ENCODE assay signal across 13 cellular contexts in the genomic region with DNA sequence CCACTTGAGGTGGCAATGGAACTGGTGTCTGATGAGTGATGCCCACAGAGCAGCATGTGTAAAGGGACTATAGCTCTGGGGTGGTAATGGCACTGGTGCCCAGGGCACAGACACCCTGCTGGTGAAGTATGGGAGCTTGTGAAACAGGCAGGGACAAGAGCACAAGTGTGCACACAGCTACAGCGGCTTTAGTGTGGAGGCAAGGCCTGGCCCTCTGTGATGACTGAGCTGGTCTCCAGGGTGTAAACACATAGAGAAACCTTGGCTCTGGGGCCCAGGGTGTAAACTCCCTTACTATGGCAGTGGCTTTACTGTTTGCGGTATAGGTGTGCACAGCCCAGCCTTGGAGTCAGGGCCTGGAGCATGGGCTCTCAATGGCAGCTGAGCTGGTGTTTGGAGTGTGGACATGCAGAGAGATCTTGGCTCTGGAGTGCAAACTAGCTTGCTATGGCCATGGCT. TPM values are rescaled to one million over a fixed set of nuclear protein-coding genes. Genes with fewer than 3 reads are reported as not detected.
DNase-seq lines count a peak whose midpoint lies in the region; ATAC-seq, FAIRE-seq and TF ChIP-seq lines count a peak whose summit lies in the region.
"Had no signal": no experiment of that assay in that cellular context is flagged by ENCODE, and none has a peak within 500 bp of the region (broad histone marks: within the 10 kb centered on the region; RNA-seq: fewer than 3 reads in every experiment).

No MANE protein-coding gene starts in this region.

- TF ChIP-seq POLR2A in H1 (IDR thresholded peaks at IDR 0.05; ENCODE audit: control extremely low read depth in 1 of 2, low read depth in 2 of 2, low read length in 2 of 2) (no peak), H54 (IDR thresholded peaks at IDR 0.05; ENCODE audit: low read depth, low read length) (no peak)

- peak; percentile 39 for ATAC-seq in Panc1
- peak; percentile 17 for ATAC-seq in stimulated activated memory B cell treated with anti-CD40 and anti-IgM and Interleukin-4, amounts not matched to agents 10 μg/mL and 1 μg/mL and 100 μg/mL, for 72 hours
- ATAC-seq: gastrocnemius medialis had no signal

- peaks cover 16% of the 10 kb centered on the region for H3K36me3 Mint-ChIP-seq in activated naive CD4-positive, alpha-beta T cell treated with anti-CD3 and anti-CD28 coated beads, Interleukin-2, amount 50 U/mL, for 24 hours
- H3K36me3 Mint-ChIP-seq in stimulated activated memory B cell treated with anti-CD40 and anti-IgM and Interleukin-4, amounts not matched to agents 10 μg/mL and 1 μg/mL and 100 μg/mL, for 72 hours = peaks cover 47% of the 10 kb centered on the region

- intact Hi-C loops in Panc1 (cut with micrococcal nuclease; ENCODE audit: unreplicated experiment) = loop anchor here (10.0 kb wide), 1 partner anchor 272 kb away; no protein-coding TSS in a partner anchor

- in situ Hi-C loops in Panc1 (cut with HindIII; ENCODE audit: low pct_unique_long_range_greater_than_20kb, low sequenced_read_pairs) = no loop called here

- H3K14ac ChIP-seq in H1 (ENCODE audit: insufficient read length) = no peak overlapping the region

- H4K20me1 ChIP-seq in H1 (replicated peaks in 1 of 2; ENCODE audit: control insufficient read depth in 1 of 2, insufficient read depth in 2 of 2, low read length in 2 of 2) = no peaks in the 10 kb centered on the region

- POLR2A ChIA-PET in Panc1 (lab: Charles Lee) = interaction anchor here (0.6 kb wide), 1 partner anchor 59 kb away, joined by 3 read pairs; no protein-coding TSS in a partner anchor
- POLR2A ChIA-PET in H1 (lab: Charles Lee; ENCODE audit: partially characterized antibody) = interaction anchor here (0.7 to 1.8 kb wide), 4 partner anchors 8 to 61 kb away, joined by 3 to 5 read pairs (median 3); no protein-coding TSS in a partner anchor

- no peak overlapping the region for H2BK120ac ChIP-seq in H1 (replicated peaks; ENCODE audit: low read depth, low read length)

- FAIRE-seq in H1 (lab: Jason Lieb, UNC) (no peak), H54 (lab: Jason Lieb, UNC) (no peak)

- TF ChIP-seq CTCF in Panc1 (IDR thresholded peaks at IDR 0.05) (no peak), H1 (IDR thresholded peaks at IDR 0.05; ENCODE audit: control extremely low read depth in 1 of 3, insufficient read depth in 1 of 3, low read depth in 1 of 3, low read length in 3 of 3) (no peak)

- DNase-seq in activated naive CD4-positive, alpha-beta T cell treated with anti-CD3 and anti-CD28 coated beads, Interleukin-2, amount 50 U/mL, for 16 hours = no peak
- DNase-seq in Panc1 (ENCODE audit: low read depth, low spot score) (no peak), H1 (ENCODE audit: low read depth in 1 of 2, low spot score in 2 of 2) (no peak), NCI-H526 treated with DMSO at 0.1 percent for 48 hours (lab: John Stamatoyannopoulos, UW) (no peak), COR-L47 (lab: John Stamatoyannopoulos, UW) (no peak), H54 (ENCODE audit: insufficient read length, low spot score) (no peak)
- DNase-seq: gastrocnemius medialis, GOT3, NCI-H1436, NCI-H510A had no signal

- TF ChIP-seq EP300 in H1 (IDR thresholded peaks at IDR 0.05; ENCODE audit: borderline replicate concordance in 1 of 2, low read depth in 2 of 2, low read length in 2 of 2) = no peak

- H3K9me3 Mint-ChIP-seq in activated naive CD4-positive, alpha-beta T cell treated with anti-CD3 and anti-CD28 coated beads, Interleukin-2, amount 50 U/mL, for 24 hours = no peaks in the 10 kb centered on the region
- H3K9me3 Mint-ChIP-seq in stimulated activated memory B cell treated with anti-CD40 and anti-IgM and Interleukin-4, amounts not matched to agents 10 μg/mL and 1 μg/mL and 100 μg/mL, for 72 hours = peaks cover 1% of the 10 kb centered on the region

- H3K79me2 ChIP-seq in H1 (ENCODE audit: control insufficient read depth in 1 of 2, insufficient read depth in 2 of 2, low read length in 2 of 2) = no peaks in the 10 kb centered on the region

- peak overlapping the region; percentile 41 for H3K27ac Mint-ChIP-seq in activated naive CD4-positive, alpha-beta T cell treated with anti-CD3 and anti-CD28 coated beads, Interleukin-2, amount 50 U/mL, for 24 hours
- peak overlapping the region; percentile 11 for H3K27ac Mint-ChIP-seq in stimulated activated memory B cell treated with anti-CD40 and anti-IgM and Interleukin-4, amounts not matched to agents 10 μg/mL and 1 μg/mL and 100 μg/mL, for 72 hours

- H3K4me2 ChIP-seq in H1 (ENCODE audit: insufficient read depth in 1 of 2, low read depth in 2 of 2, low read length in 2 of 2) = no peak overlapping the region

- H3K4me3 ChIP-seq in Panc1 (ENCODE audit: low read depth in 2 of 2, low read length in 2 of 2) (no peak overlapping the region), H1 (ENCODE audit: extremely low read depth in 1 of 4, insufficient read depth in 2 of 4, low read depth in 3 of 4, low read length in 4 of 4) (no peak overlapping the region)
- H3K4me3 ChIP-seq: gastrocnemius medialis had no signal

- H3K4me1 ChIP-seq in Panc1 (ENCODE audit: control insufficient read depth, insufficient read depth, low read length) = peaks cover 27% of the 10 kb centered on the region
- no peaks in the 10 kb centered on the region for H3K4me1 ChIP-seq in H1 (replicated peaks in 1 of 4; ENCODE audit: control insufficient read depth in 3 of 4, insufficient read depth in 4 of 4, low read length in 3 of 4)

- no peak overlapping the region for H2AK5ac ChIP-seq in H1 (ENCODE audit: low read depth, low read length)

- CTCF ChIA-PET in Panc1 (lab: Charles Lee) = no interaction called here
- CTCF ChIA-PET in H1 (lab: Charles Lee; ENCODE audit: partially characterized antibody) = interaction anchor here (0.8 to 6.7 kb wide), 15 partner anchors 10 to 319 kb away, joined by 3 to 115 read pairs (median 7); no protein-coding TSS in a partner anchor

- H2BK20ac ChIP-seq in H1 (ENCODE audit: low read length) = no peak overlapping the region

- no peak overlapping the region for H3K56ac ChIP-seq in H1 (replicated peaks; ENCODE audit: insufficient read length, low read depth, low read length)

- TF ChIP-seq RAD21 in H1 (IDR thresholded peaks at IDR 0.05 in 1 of 2, conservative IDR thresholded peaks at IDR 0.05 in 1 of 2; ENCODE audit: low read depth in 2 of 2, low read length in 2 of 2) = no peak

- no peak overlapping the region for H3K18ac ChIP-seq in H1 (ENCODE audit: extremely low read depth, low read length)

- H4K5ac ChIP-seq in H1 (ENCODE audit: insufficient read length, low read depth, low read length) = no peak overlapping the region

- 100% methylated on average over 2 of the region's 2 CpGs; no CpG with 5 or more reads in 1 of the 2 experiments for WGBS in H1 (ENCODE audit: extremely low coverage in 1 of 2, insufficient coverage in 1 of 2, insufficient read length in 1 of 2, insufficient replicate concordance in 2 of 2, low coverage in 1 of 2, low lambda C conversion rate in 2 of 2, missing lambda C conversion rate in 1 of 2), 2 experiments

- H3K4ac ChIP-seq in H1 (replicated peaks; ENCODE audit: insufficient read length, low read depth, low read length) = no peak overlapping the region

- H3K27ac ChIP-seq in Panc1 (ENCODE audit: low read length) (peak overlapping the region; percentile 44; the same call in 1 of the 2 replicates), H1 (ENCODE audit: low read depth, low read length) (no peak overlapping the region)
- H3K27ac ChIP-seq: gastrocnemius medialis had no signal

- no peaks in the 10 kb centered on the region for H3K27me3 Mint-ChIP-seq in activated naive CD4-positive, alpha-beta T cell treated with anti-CD3 and anti-CD28 coated beads, Interleukin-2, amount 50 U/mL, for 24 hours
- H3K27me3 Mint-ChIP-seq in stimulated activated memory B cell treated with anti-CD40 and anti-IgM and Interleukin-4, amounts not matched to agents 10 μg/mL and 1 μg/mL and 100 μg/mL, for 72 hours = no peaks in the 10 kb centered on the region
- H3K27me3 Mint-ChIP-seq: stimulated activated naive CD8-positive, alpha-beta T cell treated with anti-CD3 and anti-CD28 coated beads, Interleukin-15, Interleukin-2, amounts not matched to agents 100 ng/mL and 50 ng/mL, for 24 hours had no signal

- no peaks in the 10 kb centered on the region for H3K79me1 ChIP-seq in H1 (ENCODE audit: low read depth, low read length)

- H3K36me3 ChIP-seq in Panc1 (ENCODE audit: control insufficient read depth, insufficient read depth, low read length) (peaks cover 33% of the 10 kb centered on the region; the same call in 1 of the 2 replicates), H1 (ENCODE audit: control insufficient read depth in 2 of 4, insufficient read depth in 4 of 4, low read length in 3 of 4) (peaks cover 0 to 3% (median 0%) of the 10 kb centered on the region in 4 experiments; a peak in 3 of 8 replicates)

- no peak overlapping the region for H2BK5ac ChIP-seq in H1 (ENCODE audit: low read depth, low read length)

- H2AFZ ChIP-seq in H1 (ENCODE audit: low read length) = no peak overlapping the region

- BruUV-seq in Panc1 (replicated peaks; lab: Mats Ljungman, UMichigan) = no TSS peak

- peaks cover 48% of the 10 kb centered on the region for H3K4me1 Mint-ChIP-seq in activated naive CD4-positive, alpha-beta T cell treated with anti-CD3 and anti-CD28 coated beads, Interleukin-2, amount 50 U/mL, for 24 hours
- H3K4me1 Mint-ChIP-seq in stimulated activated memory B cell treated with anti-CD40 and anti-IgM and Interleukin-4, amounts not matched to agents 10 μg/mL and 1 μg/mL and 100 μg/mL, for 72 hours = peaks cover 18% of the 10 kb centered on the region

- peak overlapping the region; percentile 57; the same call in 1 of the 2 replicates for H4K8ac ChIP-seq in H1 (ENCODE audit: extremely low read depth, insufficient read depth, low read length)

- H3K9ac ChIP-seq in H1 (replicated peaks in 1 of 4; ENCODE audit: extremely low read depth in 1 of 4, low read depth in 3 of 4, low read length in 3 of 4) = no peak overlapping the region

- H3K9me3 ChIP-seq in Panc1 (ENCODE audit: control insufficient read depth, insufficient read depth, low read depth, low read length) = no peaks in the 10 kb centered on the region
- H3K9me3 ChIP-seq in H1 (ENCODE audit: insufficient read depth in 2 of 2, low read depth in 1 of 2, low read length in 1 of 2) = no peaks in the 10 kb centered on the region
- H3K9me3 ChIP-seq: gastrocnemius medialis had no signal

- no peak overlapping the region for H3K4me3 Mint-ChIP-seq in activated naive CD4-positive, alpha-beta T cell treated with anti-CD3 and anti-CD28 coated beads, Interleukin-2, amount 50 U/mL, for 24 hours
- H3K4me3 Mint-ChIP-seq in stimulated activated memory B cell treated with anti-CD40 and anti-IgM and Interleukin-4, amounts not matched to agents 10 μg/mL and 1 μg/mL and 100 μg/mL, for 72 hours = no peak overlapping the region
- H3K4me3 Mint-ChIP-seq: stimulated activated naive CD8-positive, alpha-beta T cell treated with anti-CD3 and anti-CD28 coated beads, Interleukin-15, Interleukin-2, amounts not matched to agents 100 ng/mL and 50 ng/mL, for 24 hours had no signal

- H2BK12ac ChIP-seq in H1 (ENCODE audit: low read depth, low read length) = no peak overlapping the region

- no peak overlapping the region for H4K91ac ChIP-seq in H1 (replicated peaks; ENCODE audit: insufficient read length, low read length)

- H3K23ac ChIP-seq in H1 (ENCODE audit: insufficient read length) = no peak overlapping the region

- H2BK15ac ChIP-seq in H1 (ENCODE audit: low read length) = no peak overlapping the region

- no peaks in the 10 kb centered on the region for H3K27me3 ChIP-seq in Panc1 (ENCODE audit: control insufficient read depth, insufficient read depth, low read length)
- H3K27me3 ChIP-seq in H1 (replicated peaks in 1 of 4; ENCODE audit: control insufficient read depth in 3 of 4, extremely low read depth in 1 of 4, insufficient read depth in 3 of 4, low read length in 3 of 4) = no peaks in the 10 kb centered on the region
- H3K27me3 ChIP-seq: gastrocnemius medialis had no signal

- H3K23me2 ChIP-seq in H1 (ENCODE audit: low read depth, low read length) = no peaks in the 10 kb centered on the region

RNA-seq across cellular contexts. Expression of gene BIRC2, which starts 46.3 kb away (rescaled TPM):
- 76.8 TPM for total RNA-seq in Panc1 (2021; ENCODE audit: unreplicated experiment)
- 29.4 TPM for polyA plus RNA-seq in Panc1 (2012; ENCODE audit: insufficient read length)
- 22.3 and 24.7 TPM in 2 replicates for total RNA-seq in H1 (2021; fragmentation: NEBNext Ultra II Directional; extraction: Animal tissue kit (Norgen Biotek cat#: 25700))
- polyA plus RNA-seq in H1 (2011; rRNA removed) = 12.4 and 18.4 TPM in 2 replicates
- polyA plus RNA-seq in H1 (2011; cell fraction: cytosol; rRNA removed) = 16.2 TPM
- polyA plus RNA-seq in H1 (2011; cell fraction: nucleus; rRNA removed) = 12.5 TPM
- polyA plus RNA-seq in H1 (2012, experiment 1 of 2) = 12.4 to 23.2 TPM (median 15.9 TPM) in 4 replicates
- 0.76 TPM for polyA plus RNA-seq in H1 (2012, experiment 2 of 2)
- 17.7 TPM for polyA plus RNA-seq in H1 (2013, experiment 1 of 2)
- polyA plus RNA-seq in H1 (2013, experiment 2 of 2) = 17.6 TPM
- 24.9 and 44.4 TPM in 2 replicates for polyA minus RNA-seq in H1 (2011; rRNA and poly(A)+ RNA removed)
- polyA minus RNA-seq in H1 (2011; cell fraction: cytosol; rRNA and poly(A)+ RNA removed) = 8.4 TPM
- 45.5 TPM for polyA minus RNA-seq in H1 (2011; cell fraction: nucleus; rRNA and poly(A)+ RNA removed)

RNA-seq across cellular contexts. Expression of gene TMEM123, which starts 59.3 kb away (rescaled TPM):
- total RNA-seq in Panc1 (2021; ENCODE audit: unreplicated experiment) = 383 TPM
- 252 TPM for polyA plus RNA-seq in Panc1 (2012; ENCODE audit: insufficient read length)
- 80.1 and 82.3 TPM in 2 replicates for total RNA-seq in H1 (2021; fragmentation: NEBNext Ultra II Directional; extraction: Animal tissue kit (Norgen Biotek cat#: 25700))
- 25.4 and 75.5 TPM in 2 replicates for polyA plus RNA-seq in H1 (2011; rRNA removed)
- polyA plus RNA-seq in H1 (2011; cell fraction: cytosol; rRNA removed) = 60.1 TPM
- polyA plus RNA-seq in H1 (2011; cell fraction: nucleus; rRNA removed) = 52.9 TPM
- polyA plus RNA-seq in H1 (2012, experiment 1 of 2) = 63.1 to 79.7 TPM (median 72.2 TPM) in 4 replicates
- polyA plus RNA-seq in H1 (2012, experiment 2 of 2) = 6.1 TPM
- 39.8 TPM for polyA plus RNA-seq in H1 (2013, experiment 1 of 2)
- 45.5 TPM for polyA plus RNA-seq in H1 (2013, experiment 2 of 2)
- polyA minus RNA-seq in H1 (2011; rRNA and poly(A)+ RNA removed) = 124 and 302 TPM in 2 replicates
- 79.0 TPM for polyA minus RNA-seq in H1 (2011; cell fraction: cytosol; rRNA and poly(A)+ RNA removed)
- polyA minus RNA-seq in H1 (2011; cell fraction: nucleus; rRNA and poly(A)+ RNA removed) = 301 TPM
